ENCODE assay signal across 30 cellular contexts in genomic region chr12:111242190-111242589, GRCh38.
"Had no signal": no experiment of that assay in that cellular context is flagged by ENCODE, and none has a peak within 500 bp of the region (broad histone marks: within the 10 kb centered on the region; RNA-seq: fewer than 3 reads in every experiment).

No MANE protein-coding gene starts in this region.

- H3K4me3 ChIP-seq: ascending aorta, breast epithelium, cardiac muscle cell, colonic mucosa, esophagus squamous epithelium, gastroesophageal sphincter, heart right ventricle had no signal

- ATAC-seq: activated CD4-positive, alpha-beta T cell treated with anti-CD3 and anti-CD28 coated beads for 36 hours; activated naive CD4-positive, alpha-beta T cell treated with anti-CD3 and anti-CD28 coated beads, Interleukin-2, amount 50 U/mL, for 72 hours; activated T-cell treated with anti-CD3 and anti-CD28 coated beads, Interleukin-2, amount 50 U/mL, for 72 hours; gastroesophageal sphincter; heart right ventricle had no signal

- H3K27me3 ChIP-seq: ascending aorta, cardiac muscle cell, colonic mucosa had no signal

- H3K36me3 ChIP-seq: ascending aorta, breast epithelium, cardiac muscle cell, colonic mucosa, esophagus squamous epithelium, gastroesophageal sphincter, heart right ventricle had no signal

- DNase-seq: activated CD4-positive, alpha-beta memory T cell treated with anti-CD3 and anti-CD28 coated beads, Interleukin-2, amount 10 ng/mL, durations not matched to agents 7 days and 5 days; activated CD4-positive, alpha-beta T cell treated with anti-CD3 and anti-CD28 coated beads for 36 hours; activated CD4-positive, alpha-beta T cell treated with anti-CD3 and anti-CD28 coated beads, Interleukin-2, amount 10 ng/mL, durations not matched to agents 24 days and 14 days; activated CD4-positive, alpha-beta T cell treated with anti-CD3 and anti-CD28 coated beads, Interleukin-2, amount 50 U/mL, for 4 hours; activated CD4-positive, CD25-positive, alpha-beta regulatory T cell; activated CD4-positive, CD25-positive, alpha-beta regulatory T cell treated with anti-CD3 and anti-CD28 coated beads, Interleukin-2, amount 50 U/mL, for 72 hours; activated CD8-positive, alpha-beta memory T cell treated with anti-CD3 and anti-CD28 coated beads, Interleukin-2, amount 50 U/mL, for 48 hours; activated gamma-delta T cell; activated naive CD4-positive, alpha-beta T cell; activated naive CD4-positive, alpha-beta T cell treated with anti-CD3 and anti-CD28 coated beads, Interleukin-2, amount 10 ng/mL, durations not matched to agents 7 days and 5 days; activated naive CD8-positive, alpha-beta T cell treated with anti-CD3 and anti-CD28 coated beads, Interleukin-2, amount 10 ng/mL, durations not matched to agents 7 days and 5 days; activated T-cell treated with anti-CD3 and anti-CD28 coated beads for 4 hours; activated T-cell treated with anti-CD3 and anti-CD28 coated beads, Interleukin-2, amount 50 U/mL, for 24 hours; activated T-cell treated with anti-CD3 and anti-CD28 coated beads, Interleukin-2, amount 50 U/mL, for 72 hours; central memory CD4-positive, alpha-beta T cell; cerebellar nuclear complex; colonic mucosa; effector memory CD4-positive, alpha-beta T cell; endodermal cell; erythroblast; esophagus squamous epithelium; foreskin melanocyte; heart right ventricle; hippocampal formation; T-helper 2 cell had no signal

- H3K4me1 ChIP-seq: ascending aorta, breast epithelium, colonic mucosa, esophagus squamous epithelium, gastroesophageal sphincter had no signal

- H3K27ac ChIP-seq: ascending aorta, breast epithelium, cardiac muscle cell, colonic mucosa, esophagus squamous epithelium, gastroesophageal sphincter, heart right ventricle had no signal

- H3K9me3 ChIP-seq: colonic mucosa had no signal
